Comparison of ENCODE assay signal across 1 cellular context in genomic region chr9:134656334-134657034, GRCh38.
TF ChIP-seq lines count a peak whose summit lies in the region.

No MANE protein-coding gene starts in this region.

TF ChIP-seq in GM23338, 12 proteins besides CTCF, POLR2A, EP300 and RAD21 (continued from another document):
- TF ChIP-seq, protein P1, sequence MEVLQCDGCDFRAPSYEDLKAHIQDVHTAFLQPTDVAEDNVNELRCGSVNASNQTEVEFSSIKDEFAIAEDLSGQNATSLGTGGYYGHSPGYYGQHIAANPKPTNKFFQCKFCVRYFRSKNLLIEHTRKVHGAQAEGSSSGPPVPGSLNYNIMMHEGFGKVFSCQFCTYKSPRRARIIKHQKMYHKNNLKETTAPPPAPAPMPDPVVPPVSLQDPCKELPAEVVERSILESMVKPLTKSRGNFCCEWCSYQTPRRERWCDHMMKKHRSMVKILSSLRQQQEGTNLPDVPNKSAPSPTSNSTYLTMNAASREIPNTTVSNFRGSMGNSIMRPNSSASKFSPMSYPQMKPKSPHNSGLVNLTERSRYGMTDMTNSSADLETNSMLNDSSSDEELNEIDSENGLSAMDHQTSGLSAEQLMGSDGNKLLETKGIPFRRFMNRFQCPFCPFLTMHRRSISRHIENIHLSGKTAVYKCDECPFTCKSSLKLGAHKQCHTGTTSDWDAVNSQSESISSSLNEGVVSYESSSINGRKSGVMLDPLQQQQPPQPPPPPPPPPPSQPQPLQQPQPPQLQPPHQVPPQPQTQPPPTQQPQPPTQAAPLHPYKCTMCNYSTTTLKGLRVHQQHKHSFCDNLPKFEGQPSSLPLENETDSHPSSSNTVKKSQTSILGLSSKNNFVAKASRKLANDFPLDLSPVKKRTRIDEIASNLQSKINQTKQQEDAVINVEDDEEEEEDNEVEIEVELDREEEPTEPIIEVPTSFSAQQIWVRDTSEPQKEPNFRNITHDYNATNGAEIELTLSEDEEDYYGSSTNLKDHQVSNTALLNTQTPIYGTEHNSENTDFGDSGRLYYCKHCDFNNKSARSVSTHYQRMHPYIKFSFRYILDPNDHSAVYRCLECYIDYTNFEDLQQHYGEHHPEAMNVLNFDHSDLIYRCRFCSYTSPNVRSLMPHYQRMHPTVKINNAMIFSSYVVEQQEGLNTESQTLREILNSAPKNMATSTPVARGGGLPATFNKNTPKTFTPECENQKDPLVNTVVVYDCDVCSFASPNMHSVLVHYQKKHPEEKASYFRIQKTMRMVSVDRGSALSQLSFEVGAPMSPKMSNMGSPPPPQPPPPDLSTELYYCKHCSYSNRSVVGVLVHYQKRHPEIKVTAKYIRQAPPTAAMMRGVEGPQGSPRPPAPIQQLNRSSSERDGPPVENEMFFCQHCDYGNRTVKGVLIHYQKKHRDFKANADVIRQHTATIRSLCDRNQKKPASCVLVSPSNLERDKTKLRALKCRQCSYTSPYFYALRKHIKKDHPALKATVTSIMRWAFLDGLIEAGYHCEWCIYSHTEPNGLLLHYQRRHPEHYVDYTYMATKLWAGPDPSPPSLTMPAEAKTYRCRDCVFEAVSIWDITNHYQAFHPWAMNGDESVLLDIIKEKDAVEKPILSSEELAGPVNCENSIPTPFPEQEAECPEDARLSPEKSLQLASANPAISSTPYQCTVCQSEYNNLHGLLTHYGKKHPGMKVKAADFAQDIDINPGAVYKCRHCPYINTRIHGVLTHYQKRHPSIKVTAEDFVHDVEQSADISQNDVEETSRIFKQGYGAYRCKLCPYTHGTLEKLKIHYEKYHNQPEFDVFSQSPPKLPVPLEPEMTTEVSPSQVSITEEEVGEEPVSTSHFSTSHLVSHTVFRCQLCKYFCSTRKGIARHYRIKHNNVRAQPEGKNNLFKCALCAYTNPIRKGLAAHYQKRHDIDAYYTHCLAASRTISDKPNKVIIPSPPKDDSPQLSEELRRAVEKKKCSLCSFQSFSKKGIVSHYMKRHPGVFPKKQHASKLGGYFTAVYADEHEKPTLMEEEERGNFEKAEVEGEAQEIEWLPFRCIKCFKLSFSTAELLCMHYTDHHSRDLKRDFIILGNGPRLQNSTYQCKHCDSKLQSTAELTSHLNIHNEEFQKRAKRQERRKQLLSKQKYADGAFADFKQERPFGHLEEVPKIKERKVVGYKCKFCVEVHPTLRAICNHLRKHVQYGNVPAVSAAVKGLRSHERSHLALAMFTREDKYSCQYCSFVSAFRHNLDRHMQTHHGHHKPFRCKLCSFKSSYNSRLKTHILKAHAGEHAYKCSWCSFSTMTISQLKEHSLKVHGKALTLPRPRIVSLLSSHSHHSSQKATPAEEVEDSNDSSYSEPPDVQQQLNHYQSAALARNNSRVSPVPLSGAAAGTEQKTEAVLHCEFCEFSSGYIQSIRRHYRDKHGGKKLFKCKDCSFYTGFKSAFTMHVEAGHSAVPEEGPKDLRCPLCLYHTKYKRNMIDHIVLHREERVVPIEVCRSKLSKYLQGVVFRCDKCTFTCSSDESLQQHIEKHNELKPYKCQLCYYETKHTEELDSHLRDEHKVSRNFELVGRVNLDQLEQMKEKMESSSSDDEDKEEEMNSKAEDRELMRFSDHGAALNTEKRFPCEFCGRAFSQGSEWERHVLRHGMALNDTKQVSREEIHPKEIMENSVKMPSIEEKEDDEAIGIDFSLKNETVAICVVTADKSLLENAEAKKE (CRISPR knock-in tag; IDR thresholded peaks at IDR 0.05) = no peak
- TF ChIP-seq ZNF331 (CRISPR knock-in tag; IDR thresholded peaks at IDR 0.05; ENCODE audit: low read depth) (no peak), EZH2 (IDR thresholded peaks at IDR 0.05; ENCODE audit: low read depth, unreplicated experiment) (no peak)
